Comparison of ENCODE assay signal across 18 cellular contexts in genomic region chr22:49660794-49661781, GRCh38.
A peak's percentile ranks its signal among the peaks of the same experiment; 100 is the strongest.
DNase-seq lines count a peak whose midpoint lies in the region; ATAC-seq and TF ChIP-seq lines count a peak whose summit lies in the region.
"Had no signal": no experiment of that assay in that cellular context is flagged by ENCODE, and none has a peak within 500 bp of the region (broad histone marks: within the 10 kb centered on the region; RNA-seq: fewer than 3 reads in every experiment).

No MANE protein-coding gene starts in this region.

- CTCF ChIA-PET in A673 (lab: Charles Lee), result no interaction called here

- H3K4me1 ChIP-seq in BLaER1 treated with 17β-estradiol and CSF1 and Interleukin-3, amounts not matched to agents 10 nM and 100 nM, result peaks cover 52 to 98% (median 93%) of the 10 kb centered on the region in 10 experiments
- H3K4me1 ChIP-seq in OCI-LY3 (ENCODE audit: low read length), result peaks cover 27% of the 10 kb centered on the region
- no peaks in the 10 kb centered on the region for H3K4me1 ChIP-seq in A673 (ENCODE audit: insufficient read depth, low read length, poor library complexity, severe bottlenecking)
- H3K4me1 ChIP-seq: ascending aorta, BE2C, gastroesophageal sphincter had no signal

- H4K20me1 ChIP-seq in BLaER1 treated with 17β-estradiol and CSF1 and Interleukin-3, amounts not matched to agents 10 nM and 100 nM, result peaks cover 0 to 8% (median 0%) of the 10 kb centered on the region in 11 experiments; a peak in 4 of 22 replicates
- H4K20me1 ChIP-seq in OCI-LY3 (ENCODE audit: insufficient read depth, low read length), result no peaks in the 10 kb centered on the region

- POLR2A ChIA-PET in A673 (lab: Charles Lee; ENCODE audit: low non-redundant PET), result no interaction called here

- H3K79me2 ChIP-seq in OCI-LY3 (ENCODE audit: low read length), result peaks cover 11% of the 10 kb centered on the region

- H2AFZ ChIP-seq in OCI-LY3 (ENCODE audit: low read depth, low read length), result peak overlapping the region; percentile 59

- peak; percentile 49 for ATAC-seq in GM18868 (IDR thresholded peaks at IDR 0.05; ENCODE audit: unreplicated experiment)
- ATAC-seq in GM18858 (IDR thresholded peaks at IDR 0.05; ENCODE audit: unreplicated experiment), result no peak
- ATAC-seq: gastroesophageal sphincter; naive thymus-derived CD8-positive, alpha-beta T cell had no signal

- TF ChIP-seq CTCF in OCI-LY3 (IDR thresholded peaks at IDR 0.05; ENCODE audit: low read depth, low read length) (no peak), A673 (conservative IDR thresholded peaks at IDR 0.05; ENCODE audit: low read depth, low read length) (no peak)

- peak overlapping the region in 2 of 11 experiments; percentile 81 to 82; a peak in 3 of 22 replicates for H3K27ac ChIP-seq in BLaER1 treated with 17β-estradiol and CSF1 and Interleukin-3, amounts not matched to agents 10 nM and 100 nM
- peak overlapping the region; percentile 71 for H3K27ac ChIP-seq in OCI-LY3 (ENCODE audit: low read length)
- H3K27ac ChIP-seq in A673 (ENCODE audit: low read depth, low read length, poor library complexity, severe bottlenecking), result no peak overlapping the region
- H3K27ac ChIP-seq: ascending aorta, gastroesophageal sphincter, SK-N-MC had no signal

- H3K9ac ChIP-seq in BLaER1 treated with 17β-estradiol and CSF1 and Interleukin-3, amounts not matched to agents 10 nM and 100 nM, result peak overlapping the region in 3 of 11 experiments; percentile 16 to 45 (median 26); a peak in 3 of 22 replicates
- H3K9ac ChIP-seq in OCI-LY3 (ENCODE audit: low read length), result peak overlapping the region; percentile 51

- no TSS peak for BruUV-seq in A673 (replicated peaks; lab: Mats Ljungman, UMichigan)

- H3K36me3 ChIP-seq in BLaER1 treated with 17β-estradiol and CSF1 and Interleukin-3, amounts not matched to agents 10 nM and 100 nM, result peaks cover 0 to 5% (median 0%) of the 10 kb centered on the region in 11 experiments; a peak in 3 of 22 replicates
- no peaks in the 10 kb centered on the region for H3K36me3 ChIP-seq in OCI-LY3 (replicated peaks; ENCODE audit: low read depth, low read length)
- no peaks in the 10 kb centered on the region for H3K36me3 ChIP-seq in A673 (ENCODE audit: insufficient read depth, low read length, poor library complexity, severe bottlenecking)
- H3K36me3 ChIP-seq: ascending aorta, BE2C, gastroesophageal sphincter had no signal

- H3K27me3 ChIP-seq in BLaER1 treated with 17β-estradiol and CSF1 and Interleukin-3, amounts not matched to agents 10 nM and 100 nM, result no peaks in the 10 kb centered on the region
- H3K27me3 ChIP-seq in OCI-LY3 (ENCODE audit: low read depth, low read length) (no peaks in the 10 kb centered on the region), A673 (replicated peaks; ENCODE audit: insufficient read depth, low read depth, low read length, poor library complexity) (no peaks in the 10 kb centered on the region)
- H3K27me3 ChIP-seq: ascending aorta had no signal

- DNase-seq in mesenteric fat pad (ENCODE audit: low spot score) (peak; percentile 87), A673 (ENCODE audit: low spot score) (no peak), T1000 (lab: John Stamatoyannopoulos, UW) (no peak), DMS 273 treated with DMSO at 0.1 percent for 48 hours (lab: John Stamatoyannopoulos, UW) (no peak)
- DNase-seq: activated CD4-positive, alpha-beta T cell treated with anti-CD3 and anti-CD28 coated beads, Interleukin-2, amount 10 ng/mL, durations not matched to agents 7 days and 5 days; BE2C; DMS79 treated with DMSO at 0.1 percent for 48 hours; NCI-H2081 treated with DMSO at 0.1 percent for 48 hours; OCI-M1 had no signal

- no peak overlapping the region; a peak in 1 of 20 replicates for H3K4me3 ChIP-seq in BLaER1 treated with 17β-estradiol and CSF1 and Interleukin-3, amounts not matched to agents 10 nM and 100 nM
- peak overlapping the region; percentile 62 for H3K4me3 ChIP-seq in OCI-LY3 (ENCODE audit: low read length)
- H3K4me3 ChIP-seq in A673 (ENCODE audit: low read depth, low read length, poor library complexity, severe bottlenecking), result no peak overlapping the region
- H3K4me3 ChIP-seq: ascending aorta, gastroesophageal sphincter, lung, SK-N-MC had no signal

- H3K9me3 ChIP-seq in BLaER1 treated with 17β-estradiol and CSF1 and Interleukin-3, amounts not matched to agents 10 nM and 100 nM (replicated peaks in 1 of 11), result no peaks in the 10 kb centered on the region
- H3K9me3 ChIP-seq in OCI-LY3 (ENCODE audit: insufficient read depth, low read length) (no peaks in the 10 kb centered on the region), A673 (ENCODE audit: low read depth, low read length, poor library complexity, severe bottlenecking) (no peaks in the 10 kb centered on the region)
- H3K9me3 ChIP-seq: ascending aorta, BE2C, gastroesophageal sphincter had no signal

- peak overlapping the region; percentile 29 to 100 (median 65); a peak in 21 of 22 replicates for H3K4me2 ChIP-seq in BLaER1 treated with 17β-estradiol and CSF1 and Interleukin-3, amounts not matched to agents 10 nM and 100 nM
- peak overlapping the region; percentile 78 for H3K4me2 ChIP-seq in OCI-LY3 (ENCODE audit: low read length)

- intact Hi-C loops in A673 (cut with micrococcal nuclease; ENCODE audit: unreplicated experiment), result no loop called here
